Comparison of ENCODE assay signal across 17 cellular contexts in the genomic region with DNA sequence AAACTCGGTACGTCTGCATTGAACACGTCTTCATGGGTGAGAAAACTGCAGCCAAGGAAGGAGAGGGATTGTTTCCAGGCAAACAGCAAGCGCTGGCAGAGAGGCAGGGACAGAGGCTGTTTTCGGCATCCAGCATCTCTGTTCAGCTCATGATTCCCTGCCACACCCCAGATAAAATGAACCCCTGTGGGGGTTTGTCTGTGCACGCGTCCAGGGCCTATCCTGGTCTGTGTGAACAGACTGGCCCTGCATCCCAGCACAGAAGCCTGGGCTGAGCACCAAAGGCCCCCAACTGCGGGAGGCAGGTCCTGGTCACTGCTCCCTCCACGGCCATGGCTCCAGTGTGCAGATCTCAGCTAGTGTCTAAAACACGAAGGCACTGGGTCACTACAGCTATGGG.
A peak's percentile ranks its signal among the peaks of the same experiment; 100 is the strongest.
DNase-seq lines count a peak whose midpoint lies in the region; ATAC-seq and TF ChIP-seq lines count a peak whose summit lies in the region.
"Had no signal": no experiment of that assay in that cellular context is flagged by ENCODE, and none has a peak within 500 bp of the region (broad histone marks: within the 10 kb centered on the region; RNA-seq: fewer than 3 reads in every experiment).

No MANE protein-coding gene starts in this region.

- H2BK15ac ChIP-seq in mesenchymal stem cell (ENCODE audit: low read depth, poor library complexity, severe bottlenecking), result no peak overlapping the region

- H4K8ac ChIP-seq in mesenchymal stem cell (ENCODE audit: low read length), result no peak overlapping the region

- peaks cover 0 to 10% (median 0%) of the 10 kb centered on the region in 12 donors for H3K4me1 ChIP-seq in heart left ventricle
- peaks cover 2% of the 10 kb centered on the region for H3K4me1 ChIP-seq in mesenchymal stem cell (ENCODE audit: control insufficient read depth, insufficient read depth, low read depth, low read length)
- H3K4me1 ChIP-seq in upper lobe of right lung, result no peaks in the 10 kb centered on the region
- no peaks in the 10 kb centered on the region for H3K4me1 ChIP-seq in mucosa of descending colon (ENCODE audit: low read depth)
- H3K4me1 ChIP-seq: BE2C had no signal

- TF ChIP-seq CTCF in heart left ventricle (IDR thresholded peaks at IDR 0.05) (no peak), upper lobe of right lung (IDR thresholded peaks at IDR 0.05) (no peak), mucosa of descending colon (IDR thresholded peaks at IDR 0.05) (no peak)

- no peak overlapping the region for H2BK12ac ChIP-seq in mesenchymal stem cell (ENCODE audit: low read length in 2 of 2)

- no peak overlapping the region for H2BK120ac ChIP-seq in mesenchymal stem cell (ENCODE audit: low read depth, low read length)

- DNase-seq in cerebellum (ENCODE audit: low spot score), result peak; percentile 63
- peak in 1 of 5 donors; percentile 59 for DNase-seq in heart left ventricle
- no peak for DNase-seq in mesenchymal stem cell
- peak; percentile 53 for DNase-seq in upper lobe of right lung
- no peak for DNase-seq in mucosa of descending colon
- no peak for DNase-seq in occipital lobe (lab: John Stamatoyannopoulos, UW)
- no peak for DNase-seq in NCI-H526 (lab: John Stamatoyannopoulos, UW)
- DNase-seq: BE2C; CD4-positive, alpha-beta memory T cell; DND-41; GF-D8; KBM-7; NCI-H1694; NCI-H2107; NCI-H345; NCI-H69; SHP77 had no signal

- no peak overlapping the region for H3K4ac ChIP-seq in mesenchymal stem cell (ENCODE audit: low read depth in 1 of 2, low read length in 2 of 2)

- no peak overlapping the region for H3K14ac ChIP-seq in mesenchymal stem cell (ENCODE audit: low read length in 2 of 2)

- ATAC-seq in heart left ventricle (peak in 3 of 4 donors; percentile 10 to 50 (median 18)), upper lobe of right lung (no peak), mucosa of descending colon (no peak)

- peaks cover 0 to 14% (median 0%) of the 10 kb centered on the region in 9 donors for H3K27me3 ChIP-seq in heart left ventricle
- peaks cover 0 to 5% of the 10 kb centered on the region in 2 experiments for H3K27me3 ChIP-seq in mesenchymal stem cell (ENCODE audit: control insufficient read depth in 1 of 2, insufficient read depth in 1 of 2, low read length in 2 of 2)
- H3K27me3 ChIP-seq in upper lobe of right lung, result no peaks in the 10 kb centered on the region
- H3K27me3 ChIP-seq: BE2C had no signal

- H3K27ac ChIP-seq in heart left ventricle (no peak overlapping the region), mesenchymal stem cell (ENCODE audit: low read length, poor library complexity, severe bottlenecking) (no peak overlapping the region), upper lobe of right lung (no peak overlapping the region)

- no peak overlapping the region for H3K23ac ChIP-seq in mesenchymal stem cell (ENCODE audit: low read length in 2 of 2)

- H2BK5ac ChIP-seq in mesenchymal stem cell (ENCODE audit: low read depth, low read length, poor library complexity, severe bottlenecking), result no peak overlapping the region

- no peak overlapping the region for H3K18ac ChIP-seq in mesenchymal stem cell (ENCODE audit: low read depth in 1 of 2, low read length in 2 of 2)

- H4K91ac ChIP-seq in mesenchymal stem cell (ENCODE audit: low read length), result no peak overlapping the region

- peaks cover 0 to 11% (median 0%) of the 10 kb centered on the region in 12 donors for H3K9me3 ChIP-seq in heart left ventricle
- H3K9me3 ChIP-seq in mesenchymal stem cell (ENCODE audit: control insufficient read depth, low read length), result peaks cover 23% of the 10 kb centered on the region
- H3K9me3 ChIP-seq in upper lobe of right lung, result no peaks in the 10 kb centered on the region
- no peaks in the 10 kb centered on the region for H3K9me3 ChIP-seq in mucosa of descending colon
- H3K9me3 ChIP-seq: BE2C had no signal

- H3K9ac ChIP-seq in mesenchymal stem cell (ENCODE audit: low read length), result peak overlapping the region; percentile 1

- 56 to 73% (median 65%) methylated on average over 8 to 10 of the region's 10 CpGs for WGBS in heart left ventricle, 4 donors
- WGBS in mesenchymal stem cell, result 84% methylated on average over 10 of the region's 10 CpGs

- intact Hi-C loops in heart left ventricle (cut with DNase I), result no loop called here
- intact Hi-C loops in upper lobe of right lung (cut with DNase I), result no loop called here
- intact Hi-C loops in mucosa of descending colon (cut with DNase I, micrococcal nuclease), result no loop called here

- H3K36me3 ChIP-seq in heart left ventricle (no peaks in the 10 kb centered on the region), mesenchymal stem cell (ENCODE audit: control insufficient read depth in 1 of 2, insufficient read depth in 2 of 2, low read depth in 1 of 2, low read length in 2 of 2) (no peaks in the 10 kb centered on the region), upper lobe of right lung (no peaks in the 10 kb centered on the region), mucosa of descending colon (ENCODE audit: low read depth) (no peaks in the 10 kb centered on the region)
- H3K36me3 ChIP-seq: BE2C had no signal

- TF ChIP-seq POLR2A in heart left ventricle (IDR thresholded peaks at IDR 0.05), result no peak

- no peak overlapping the region for H3K4me2 ChIP-seq in mesenchymal stem cell (ENCODE audit: low read length, poor library complexity, severe bottlenecking)

- no peak overlapping the region for H2AK5ac ChIP-seq in mesenchymal stem cell (ENCODE audit: low read length, severe bottlenecking)

- no peak overlapping the region for H3K4me3 ChIP-seq in heart left ventricle
- no peak overlapping the region for H3K4me3 ChIP-seq in mesenchymal stem cell (ENCODE audit: insufficient read depth in 1 of 2, low read depth in 1 of 2, low read length in 2 of 2)
- no peak overlapping the region for H3K4me3 ChIP-seq in upper lobe of right lung
- H3K4me3 ChIP-seq in mucosa of descending colon, result no peak overlapping the region

- H2AFZ ChIP-seq in mesenchymal stem cell (ENCODE audit: low read depth, low read length), result no peak overlapping the region

- H3K79me1 ChIP-seq in mesenchymal stem cell (replicated peaks; ENCODE audit: low read length, poor library complexity, severe bottlenecking), result no peaks in the 10 kb centered on the region

Comparison
In these comparisons a context has a peak if more than half of its experiments do, and no peak if none do; other contexts are left out.
1. DNase-seq: peak in cerebellum (single experiment) and upper lobe of right lung (single experiment); none in mesenchymal stem cell (single experiment), mucosa of descending colon (0 of 3), occipital lobe (single experiment) and NCI-H526 (0 of 2).
2. ATAC-seq: peak in heart left ventricle (3 of 4); none in upper lobe of right lung (single experiment) and mucosa of descending colon (single experiment).